Comparison of ENCODE assay signal across 8 cellular contexts in genomic region chr11:106076421-106076922, GRCh38. TPM values are rescaled to one million over a fixed set of nuclear protein-coding genes. Genes with fewer than 3 reads are reported as not detected.
A peak's percentile ranks its signal among the peaks of the same experiment; 100 is the strongest.
DNase-seq lines count a peak whose midpoint lies in the region; ATAC-seq lines count a peak whose summit lies in the region.

No MANE protein-coding gene starts in this region.

- no peak for ATAC-seq in naive thymus-derived CD4-positive, alpha-beta T cell
- ATAC-seq in HG03432 (IDR thresholded peaks at IDR 0.05; ENCODE audit: unreplicated experiment) = no peak

- H3K4me1 Mint-ChIP-seq in naive thymus-derived CD4-positive, alpha-beta T cell = peaks cover 30 to 73% (median 64%) of the 10 kb centered on the region in 7 donors

- CTCF ChIA-PET in naive thymus-derived CD4-positive, alpha-beta T cell (lab: Charles Lee) = interaction anchor here (0.9 to 1.1 kb wide), 2 partner anchors 11 to 14 kb away, joined by 3 to 5 read pairs; no protein-coding TSS in a partner anchor

- peak overlapping the region; percentile 91 to 99 (median 98) for H3K27ac Mint-ChIP-seq in naive thymus-derived CD4-positive, alpha-beta T cell

- H3K27ac ChIP-seq in ectodermal cell (ENCODE audit: insufficient read depth, low read depth, low read length, poor library complexity, severe bottlenecking) = peak overlapping the region; percentile 90
- H3K27ac ChIP-seq in naive thymus-derived CD4-positive, alpha-beta T cell (ENCODE audit: low read depth, low read length) = peak overlapping the region; percentile 91

- H3K4me3 ChIP-seq in ectodermal cell (ENCODE audit: insufficient read depth, low read depth, low read length) = peak overlapping the region; percentile 86
- peak overlapping the region; percentile 85 for H3K4me3 ChIP-seq in naive thymus-derived CD4-positive, alpha-beta T cell (ENCODE audit: low read length)

- H3K36me3 ChIP-seq in ectodermal cell (ENCODE audit: control insufficient read depth, insufficient read depth, low read length) = peaks cover 10% of the 10 kb centered on the region
- H3K36me3 ChIP-seq in naive thymus-derived CD4-positive, alpha-beta T cell (ENCODE audit: control insufficient read depth in 2 of 3, insufficient read depth in 3 of 3, low read length in 3 of 3) = peaks cover 0 to 19% (median 3%) of the 10 kb centered on the region in 3 experiments

- no peaks in the 10 kb centered on the region for H3K27me3 Mint-ChIP-seq in naive thymus-derived CD4-positive, alpha-beta T cell

- H3K4me1 ChIP-seq in ectodermal cell (ENCODE audit: control insufficient read depth, insufficient read depth, low read length) = peaks cover 9% of the 10 kb centered on the region
- peaks cover 29 to 34% of the 10 kb centered on the region in 2 donors for H3K4me1 ChIP-seq in naive thymus-derived CD4-positive, alpha-beta T cell (ENCODE audit: control insufficient read depth in 2 of 2, insufficient read depth in 2 of 2, low read length in 2 of 2)

- H3K4me3 Mint-ChIP-seq in naive thymus-derived CD4-positive, alpha-beta T cell = peak overlapping the region; percentile 95 to 100 (median 98)

- 9 to 10% methylated on average over 14 of the region's 14 CpGs for WGBS in ectodermal cell, 2 experiments

- H3K36me3 Mint-ChIP-seq in naive thymus-derived CD4-positive, alpha-beta T cell = peaks cover 5 to 20% (median 9%) of the 10 kb centered on the region in 5 donors

- no peaks in the 10 kb centered on the region for H3K27me3 ChIP-seq in ectodermal cell (ENCODE audit: control insufficient read depth, insufficient read depth, low read length, poor library complexity, severe bottlenecking)
- H3K27me3 ChIP-seq in naive thymus-derived CD4-positive, alpha-beta T cell (ENCODE audit: control insufficient read depth in 2 of 2, insufficient read depth in 2 of 2, low read length in 2 of 2) = no peaks in the 10 kb centered on the region

- peak; percentile 1 to 5 for DNase-seq in activated CD4-positive, alpha-beta T cell treated with anti-CD3 and anti-CD28 coated beads, Interleukin-2, amount 50 U/mL, for 48 hours
- DNase-seq in activated CD4-positive, alpha-beta T cell treated with anti-CD3 and anti-CD28 coated beads for 1 hour = no peak
- DNase-seq in RPMI8226 (peak; percentile 23), NCI-H2171 (lab: John Stamatoyannopoulos, UW) (no peak), putamen (ENCODE audit: low spot score) (no peak)
- peak in 1 of 9 donors; percentile 9 for DNase-seq in naive thymus-derived CD4-positive, alpha-beta T cell

- intact Hi-C loops in naive thymus-derived CD4-positive, alpha-beta T cell (cut with micrococcal nuclease) = loop anchor here (2.0 to 10.0 kb wide), 7 partner anchors 1032 to 1932 kb away; partner anchors contain the start of genes ALKBH8 (in 2 of the 2), CARD16 (in 2 of the 2), CUL5 (in 1 of the 2) and CWF19L2 (in 1 of the 2)

- no peaks in the 10 kb centered on the region for H3K9me3 Mint-ChIP-seq in naive thymus-derived CD4-positive, alpha-beta T cell

- POLR2A ChIA-PET in naive thymus-derived CD4-positive, alpha-beta T cell (lab: Charles Lee) = interaction anchor here (0.9 to 1.3 kb wide), 2 partner anchors 54 to 61 kb away, joined by 4 to 5 read pairs; no protein-coding TSS in a partner anchor

- no peaks in the 10 kb centered on the region for H3K9me3 ChIP-seq in ectodermal cell (ENCODE audit: control insufficient read depth, low read length)
- H3K9me3 ChIP-seq in naive thymus-derived CD4-positive, alpha-beta T cell (ENCODE audit: control insufficient read depth in 2 of 3, low read length in 3 of 3) = no peaks in the 10 kb centered on the region

RNA-seq across cellular contexts. Expression of gene KBTBD3, which starts 0.7 kb away (rescaled TPM):
- polyA plus RNA-seq in ectodermal cell (2013, experiment 1 of 4) = 6.3 TPM
- polyA plus RNA-seq in ectodermal cell (2013, experiment 2 of 4) = 6.8 TPM
- 7.5 TPM for polyA plus RNA-seq in ectodermal cell (2013, experiment 3 of 4)
- 7.5 TPM for polyA plus RNA-seq in ectodermal cell (2013, experiment 4 of 4)
- 10 to 100 TPM in 2 of 5 experiments, 1 to 10 TPM in 3; 5.1 to 16.6 (median 7.3) TPM for total RNA-seq in naive thymus-derived CD4-positive, alpha-beta T cell
- 1 to 10 TPM; 3.4 to 6.7 TPM for polyA plus RNA-seq in naive thymus-derived CD4-positive, alpha-beta T cell

RNA-seq across cellular contexts. Expression of gene AASDHPPT, which starts 1.0 kb away (rescaled TPM):
- 68.6 TPM for polyA plus RNA-seq in ectodermal cell (2013, experiment 1 of 4)
- polyA plus RNA-seq in ectodermal cell (2013, experiment 2 of 4) = 63.7 TPM
- 59.5 TPM for polyA plus RNA-seq in ectodermal cell (2013, experiment 3 of 4)
- polyA plus RNA-seq in ectodermal cell (2013, experiment 4 of 4) = 68.3 TPM
- total RNA-seq in naive thymus-derived CD4-positive, alpha-beta T cell = 10 to 100 TPM; 17.7 to 33.7 (median 27.6) TPM
- polyA plus RNA-seq in naive thymus-derived CD4-positive, alpha-beta T cell = 10 to 100 TPM; 39.4 to 55.9 TPM

RNA-seq across cellular contexts. Expression of gene MSANTD4, which starts 54.4 kb away (rescaled TPM):
- polyA plus RNA-seq in ectodermal cell (2013, experiment 1 of 4) = 26.1 TPM
- polyA plus RNA-seq in ectodermal cell (2013, experiment 2 of 4) = 27.0 TPM
- 22.6 TPM for polyA plus RNA-seq in ectodermal cell (2013, experiment 3 of 4)
- 24.0 TPM for polyA plus RNA-seq in ectodermal cell (2013, experiment 4 of 4)
- 10 to 100 TPM in 3 of 5 experiments, 1 to 10 TPM in 2; 4.7 to 18.7 (median 15.3) TPM for total RNA-seq in naive thymus-derived CD4-positive, alpha-beta T cell
- 1 to 10 TPM; 3.9 to 7.8 TPM for polyA plus RNA-seq in naive thymus-derived CD4-positive, alpha-beta T cell

Comparison
In these comparisons a context has a peak if more than half of its experiments do, and no peak if none do; other contexts are left out.
1. DNase-seq: peak in activated CD4-positive, alpha-beta T cell treated with anti-CD3 and anti-CD28 coated beads, Interleukin-2, amount 50 U/mL, for 48 hours (2 of 2) and RPMI8226 (single experiment); none in activated CD4-positive, alpha-beta T cell treated with anti-CD3 and anti-CD28 coated beads for 1 hour (single experiment), NCI-H2171 (single experiment) and putamen (single experiment).